ENCODE assay signal across 22 cellular contexts in the genomic region with DNA sequence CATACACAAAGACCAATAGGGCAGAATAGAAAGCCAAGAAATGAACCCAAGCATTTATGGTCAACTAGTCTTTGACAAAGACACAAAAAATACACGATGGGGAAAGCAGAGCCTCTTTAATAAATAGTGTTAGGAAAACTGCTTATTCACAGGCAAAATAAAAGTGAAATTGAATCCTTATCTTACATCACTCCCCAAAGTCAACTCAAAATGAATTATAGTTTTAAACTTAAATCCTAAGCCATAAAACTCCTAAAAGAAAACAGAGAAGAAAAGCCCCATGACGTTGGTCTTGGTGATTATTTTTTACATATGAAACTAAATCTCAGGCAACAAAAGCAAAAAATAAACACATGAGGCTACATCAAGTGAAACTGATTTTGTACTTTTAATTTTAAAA. TPM values are rescaled to one million over a fixed set of nuclear protein-coding genes. Genes with fewer than 3 reads are reported as not detected.
DNase-seq lines count a peak whose midpoint lies in the region; ATAC-seq and TF ChIP-seq lines count a peak whose summit lies in the region.
"Had no signal": no experiment of that assay in that cellular context is flagged by ENCODE, and none has a peak within 500 bp of the region (broad histone marks: within the 10 kb centered on the region; RNA-seq: fewer than 3 reads in every experiment).

No MANE protein-coding gene starts in this region.

- no peaks in the 10 kb centered on the region for H4K20me1 ChIP-seq in MM.1S (ENCODE audit: insufficient read depth, low read length)

- DNase-seq in MM.1S (no peak), chondrocyte (ENCODE audit: low spot score) (no peak), mesothelial cell of epicardium (ENCODE audit: low spot score in 2 of 2, unreplicated experiment in 2 of 2) (no peak), thoracic aorta (ENCODE audit: low spot score) (no peak), progenitor cell of endocrine pancreas (ENCODE audit: low spot score, unreplicated experiment) (no peak)
- DNase-seq: CD4-positive, alpha-beta T cell; COR-L47; DMS79; NCI-H1092 treated with DMSO at 0.1 percent for 48 hours; NCI-H1436 treated with DMSO at 0.1 percent for 48 hours; NCI-H2029; NCI-H524 treated with DMSO at 0.1 percent for 48 hours; PC-3; Right ventricle myocardium superior had no signal

- H3K27me3 ChIP-seq in MM.1S (replicated peaks; ENCODE audit: insufficient read depth, low read length) (no peaks in the 10 kb centered on the region), thoracic aorta (replicated peaks; ENCODE audit: insufficient read depth) (no peaks in the 10 kb centered on the region)

- no peak overlapping the region for H3K4me3 ChIP-seq in MM.1S (ENCODE audit: low read length)
- peak overlapping the region; percentile 10 for H3K4me3 ChIP-seq in thoracic aorta
- H3K4me3 ChIP-seq: K562 had no signal

- H3K4me3 Mint-ChIP-seq in chondrocyte (ENCODE audit: unreplicated experiment) (no peak overlapping the region), mesothelial cell of epicardium (no peak overlapping the region), progenitor cell of endocrine pancreas (ENCODE audit: low read depth) (no peak overlapping the region)
- H3K4me3 Mint-ChIP-seq: CD4-positive, alpha-beta T cell had no signal

- H3K36me3 Mint-ChIP-seq in chondrocyte (ENCODE audit: low read depth) (peaks cover 6% of the 10 kb centered on the region), mesothelial cell of epicardium (no peaks in the 10 kb centered on the region), progenitor cell of endocrine pancreas (ENCODE audit: insufficient read depth) (no peaks in the 10 kb centered on the region)

- H3K4me2 ChIP-seq in MM.1S (ENCODE audit: low read depth, low read length), result no peak overlapping the region

- peaks cover 30% of the 10 kb centered on the region for H3K4me1 Mint-ChIP-seq in chondrocyte (ENCODE audit: low read depth)
- peaks cover 12% of the 10 kb centered on the region for H3K4me1 Mint-ChIP-seq in mesothelial cell of epicardium
- no peaks in the 10 kb centered on the region for H3K4me1 Mint-ChIP-seq in progenitor cell of endocrine pancreas (ENCODE audit: low read depth)

- H3K79me2 ChIP-seq in MM.1S (ENCODE audit: low read length), result no peaks in the 10 kb centered on the region

- ATAC-seq in thoracic aorta (ENCODE audit: insufficient number of reproducible peaks, low FRiP score, low read depth) (no peak), HG02870 (IDR thresholded peaks at IDR 0.05; ENCODE audit: unreplicated experiment) (no peak), HG03159 (IDR thresholded peaks at IDR 0.05; ENCODE audit: unreplicated experiment) (no peak)
- ATAC-seq: HCT116, HepG2, K562, PC-3 had no signal

- no peak overlapping the region for H2AFZ ChIP-seq in MM.1S (ENCODE audit: low read length)

- no peaks in the 10 kb centered on the region for H3K27me3 Mint-ChIP-seq in chondrocyte (ENCODE audit: low read depth)
- H3K27me3 Mint-ChIP-seq in mesothelial cell of epicardium (ENCODE audit: low read depth), result peaks cover 2% of the 10 kb centered on the region
- no peaks in the 10 kb centered on the region for H3K27me3 Mint-ChIP-seq in progenitor cell of endocrine pancreas

- no peaks in the 10 kb centered on the region for H3K9me2 ChIP-seq in MM.1S (replicated peaks; ENCODE audit: insufficient read depth, low read length)

- H3K36me3 ChIP-seq in MM.1S (replicated peaks; ENCODE audit: insufficient read depth, low read length) (no peaks in the 10 kb centered on the region), thoracic aorta (no peaks in the 10 kb centered on the region)

- H3K9me3 Mint-ChIP-seq in chondrocyte (ENCODE audit: low read depth), result peaks cover 15% of the 10 kb centered on the region
- peaks cover 22% of the 10 kb centered on the region for H3K9me3 Mint-ChIP-seq in mesothelial cell of epicardium
- peaks cover 5% of the 10 kb centered on the region for H3K9me3 Mint-ChIP-seq in progenitor cell of endocrine pancreas (ENCODE audit: low read depth)

- no peak overlapping the region for H3K9ac ChIP-seq in MM.1S (ENCODE audit: low read length)

- H3K27ac Mint-ChIP-seq in chondrocyte (ENCODE audit: unreplicated experiment) (peak overlapping the region; percentile 81), mesothelial cell of epicardium (peak overlapping the region; percentile 40), progenitor cell of endocrine pancreas (no peak overlapping the region)
- H3K27ac Mint-ChIP-seq: CD4-positive, alpha-beta T cell had no signal

- no peaks in the 10 kb centered on the region for H3F3A ChIP-seq in MM.1S (ENCODE audit: insufficient read depth, low read length)

- TF ChIP-seq CTCF in MM.1S (IDR thresholded peaks at IDR 0.05; ENCODE audit: low read length) (no peak), chondrocyte (IDR thresholded peaks at IDR 0.05) (no peak), mesothelial cell of epicardium (IDR thresholded peaks at IDR 0.05; ENCODE audit: unreplicated experiment) (no peak), thoracic aorta (IDR thresholded peaks at IDR 0.05) (no peak), progenitor cell of endocrine pancreas (IDR thresholded peaks at IDR 0.05; ENCODE audit: unreplicated experiment) (no peak)

- H3K4me1 ChIP-seq in MM.1S (ENCODE audit: low read length) (no peaks in the 10 kb centered on the region), thoracic aorta (ENCODE audit: control insufficient read depth in 1 of 2, low read depth in 2 of 2) (peaks cover 5 to 6% of the 10 kb centered on the region in 2 donors)

- H3K27ac ChIP-seq in MM.1S (ENCODE audit: low read length) (0 out of 2 replicates have a peak overlapping the region, but pooled peaks have one; percentile 3), thoracic aorta (no peak overlapping the region)
- H3K27ac ChIP-seq: HL-60 had no signal

- H3K9me3 ChIP-seq in MM.1S (replicated peaks; ENCODE audit: insufficient read depth, low read length) (no peaks in the 10 kb centered on the region), thoracic aorta (no peaks in the 10 kb centered on the region)

RNA-seq across cellular contexts. Expression of a gene that starts 46.8 kb away (rescaled TPM):
- total RNA-seq in chondrocyte (18.1 to 44.6 TPM (median 19.7 TPM) in 3 replicates), mesothelial cell of epicardium (3.6 to 4.8 TPM (median 3.6 TPM) in 3 replicates), thoracic aorta (10 to 100 TPM; 24.3 to 28.3 TPM), progenitor cell of endocrine pancreas (0.84 and 1.3 TPM in 2 replicates)
- total RNA-seq: A673; CD4-positive, alpha-beta T cell; HT-29; K562 had no signal
